ENCODE assay signal across 22 cellular contexts in genomic region chr16:76456016-76456415, GRCh38.
"Had no signal": no experiment of that assay in that cellular context is flagged by ENCODE, and none has a peak within 500 bp of the region (broad histone marks: within the 10 kb centered on the region; RNA-seq: fewer than 3 reads in every experiment).

No MANE protein-coding gene starts in this region.

- H3K27me3 ChIP-seq: colonic mucosa, dorsolateral prefrontal cortex, esophagus muscularis mucosa, foreskin keratinocyte, gastroesophageal sphincter, heart left ventricle, hepatocyte, left lung had no signal

- DNase-seq: colonic mucosa; cortex of kidney; dermis blood vessel endothelial cell; dorsolateral prefrontal cortex; effector CD4-positive, alpha-beta T cell; effector memory CD4-positive, alpha-beta T cell; foreskin keratinocyte; heart left ventricle; hypothalamus; immature natural killer cell; islet precursor cell; kidney; kidney glomerular epithelial cell; left lung; left ventricle myocardium superior; lower lobe of right lung; mesenchymal stem cell; naive thymus-derived CD4-positive, alpha-beta T cell had no signal

- H3K4me3 ChIP-seq: colonic mucosa, dorsolateral prefrontal cortex, esophagus muscularis mucosa, gastroesophageal sphincter, heart left ventricle, hepatocyte, left lung, lower lobe of right lung had no signal

- H3K9me3 ChIP-seq: colonic mucosa, esophagus muscularis mucosa, gastroesophageal sphincter, heart left ventricle, left lung, lower lobe of right lung had no signal

- H3K36me3 Mint-ChIP-seq: immature natural killer cell; mesothelial cell of epicardium; naive thymus-derived CD4-positive, alpha-beta T cell had no signal

- H3K4me1 Mint-ChIP-seq: immature natural killer cell; mesothelial cell of epicardium; naive thymus-derived CD4-positive, alpha-beta T cell had no signal

- H3K4me3 Mint-ChIP-seq: immature natural killer cell; mesothelial cell of epicardium; naive thymus-derived CD4-positive, alpha-beta T cell had no signal

- H2AFZ ChIP-seq: hepatocyte had no signal

- H3K27ac ChIP-seq: colonic mucosa, esophagus muscularis mucosa, foreskin keratinocyte, gastroesophageal sphincter, heart left ventricle, hepatocyte, left lung, lower lobe of right lung had no signal

- H3K27me3 Mint-ChIP-seq: naive thymus-derived CD4-positive, alpha-beta T cell had no signal

- H3K4me1 ChIP-seq: colonic mucosa, esophagus muscularis mucosa, foreskin keratinocyte, gastroesophageal sphincter, heart left ventricle, left lung, lower lobe of right lung had no signal

- ATAC-seq: foreskin keratinocyte; gastroesophageal sphincter; heart left ventricle; left lung; left ventricle myocardium superior; lower lobe of right lung; naive thymus-derived CD4-positive, alpha-beta T cell had no signal

- H3K9me3 Mint-ChIP-seq: mesothelial cell of epicardium had no signal

- H3K36me3 ChIP-seq: colonic mucosa, esophagus muscularis mucosa, gastroesophageal sphincter, heart left ventricle, left lung, lower lobe of right lung had no signal

- H3K79me2 ChIP-seq: hepatocyte had no signal

- H3K4me2 ChIP-seq: hepatocyte had no signal

- H3K27ac Mint-ChIP-seq: immature natural killer cell; mesothelial cell of epicardium; naive thymus-derived CD4-positive, alpha-beta T cell had no signal
